ENCODE assay signal across 21 cellular contexts in genomic region chr11:37371346-37371970, GRCh38.
"Had no signal": no experiment of that assay in that cellular context is flagged by ENCODE, and none has a peak within 500 bp of the region (broad histone marks: within the 10 kb centered on the region; RNA-seq: fewer than 3 reads in every experiment).

No MANE protein-coding gene starts in this region.

- H3K79me2 ChIP-seq: parathyroid adenoma had no signal

- DNase-seq: activated CD4-positive, alpha-beta T cell treated with anti-CD3 and anti-CD28 coated beads for 48 hours; activated CD4-positive, alpha-beta T cell treated with anti-CD3 and anti-CD28 coated beads, Interleukin-2, amount 50 U/mL, for 48 hours; activated CD8-positive, alpha-beta memory T cell treated with anti-CD3 and anti-CD28 coated beads, Interleukin-2, amount 50 U/mL, for 4 hours; activated effector memory CD4-positive, alpha-beta T cell treated with anti-CD3 and anti-CD28 coated beads, Interleukin-2, amount 50 U/mL, for 16 hours; activated naive CD4-positive, alpha-beta T cell treated with anti-CD3 and anti-CD28 coated beads for 36 hours; activated naive CD8-positive, alpha-beta T cell treated with anti-CD3 and anti-CD28 coated beads for 36 hours; activated T-cell treated with anti-CD3 and anti-CD28 coated beads, Interleukin-2, amount 50 U/mL, for 1 hour; adrenal gland; endodermal cell; foreskin melanocyte; heart right ventricle; naive thymus-derived CD8-positive, alpha-beta T cell; occipital lobe; psoas muscle; spleen; stimulated activated naive CD4-positive, alpha-beta T cell had no signal

- H3K27me3 ChIP-seq: adrenal gland, ascending aorta, heart right ventricle, neural progenitor cell, spleen, tibial nerve had no signal

- H3K9me3 ChIP-seq: adrenal gland, ascending aorta, psoas muscle had no signal

- H3K9ac ChIP-seq: neural progenitor cell, parathyroid adenoma had no signal

- H3K4me3 ChIP-seq: adrenal gland, ascending aorta, heart right ventricle, neural progenitor cell, psoas muscle, spleen, tibial nerve had no signal

- H3K4me1 ChIP-seq: adrenal gland, ascending aorta, heart right ventricle, neural progenitor cell, parathyroid adenoma, psoas muscle, spleen, tibial nerve had no signal

- H3K4me2 ChIP-seq: neural progenitor cell had no signal

- ATAC-seq: esophagus mucosa; heart right ventricle; naive thymus-derived CD8-positive, alpha-beta T cell; psoas muscle had no signal

- H2AFZ ChIP-seq: neural progenitor cell, parathyroid adenoma had no signal

- H3K27ac ChIP-seq: adrenal gland, ascending aorta, heart right ventricle, neural progenitor cell, parathyroid adenoma, psoas muscle, spleen, tibial nerve had no signal

- H3K36me3 ChIP-seq: adrenal gland, ascending aorta, heart right ventricle, neural progenitor cell, spleen, tibial nerve had no signal
